ENCODE assay signal across 7 cellular contexts in genomic region chr1:180953791-180954721, GRCh38.
DNase-seq lines count a peak whose midpoint lies in the region; ATAC-seq and TF ChIP-seq lines count a peak whose summit lies in the region.

No MANE protein-coding gene starts in this region.

- peak; percentile 50 for ATAC-seq in GM18520 (IDR thresholded peaks at IDR 0.05; ENCODE audit: unreplicated experiment)
- ATAC-seq in HG03039 (IDR thresholded peaks at IDR 0.05; ENCODE audit: unreplicated experiment), result peak; percentile 77

- in situ Hi-C loops in astrocyte of the spinal cord (cut with HindIII; ENCODE audit: low sequenced_read_pairs), result no loop called here

- DNase-seq in T-helper 9 cell (peak; percentile 53), astrocyte of the spinal cord (ENCODE audit: low read depth, low spot score) (peak; percentile 43), left kidney (ENCODE audit: low read depth, low spot score) (peak; percentile 79), NCI-H146 (lab: John Stamatoyannopoulos, UW) (no peak)
- peak; percentile 29 to 66 (median 40) for DNase-seq in stimulated activated CD4-positive, alpha-beta T cell treated with anti-CD3 and anti-CD28 coated beads, TNF-alpha, amount 100 ng/mL, for 24 hours (ENCODE audit: low read depth in 3 of 3)

- H3K4me3 ChIP-seq in astrocyte of the spinal cord (ENCODE audit: low read depth, low read length), result peak overlapping the region; percentile 31

- no peak for TF ChIP-seq CTCF in astrocyte of the spinal cord (IDR thresholded peaks at IDR 0.05; ENCODE audit: low read depth, low read length)
